23 cellular contexts compared by ENCODE assay signal in the genomic region with DNA sequence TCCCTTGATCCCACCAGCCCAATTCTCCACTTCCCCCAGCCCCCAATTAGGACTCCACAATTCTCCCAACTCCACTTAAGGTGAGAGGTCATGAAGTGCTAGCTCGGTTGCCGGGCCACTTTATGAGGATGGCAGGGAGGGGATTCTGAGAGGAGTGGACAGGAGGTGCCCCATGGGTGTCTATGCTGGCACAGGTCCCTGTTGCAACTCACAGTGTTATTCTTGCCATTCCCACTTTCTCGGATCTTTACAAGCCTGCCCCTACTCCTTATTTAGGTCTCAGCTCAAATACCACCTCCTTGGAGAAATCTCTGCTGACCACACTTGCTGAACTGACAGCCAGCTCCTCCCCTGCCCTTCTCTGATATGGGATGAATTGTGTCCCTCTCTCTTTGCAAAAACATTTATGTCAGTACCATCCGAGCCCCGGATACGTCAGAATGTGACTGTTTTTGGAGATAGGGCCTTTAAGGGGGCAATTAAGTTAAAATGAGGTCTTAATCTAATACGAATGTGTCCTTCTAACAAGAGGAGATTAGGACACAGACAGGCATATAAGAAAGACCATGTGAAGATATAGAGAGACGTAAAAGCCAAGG. TPM values are rescaled to one million over a fixed set of nuclear protein-coding genes. Genes with fewer than 3 reads are reported as not detected.
DNase-seq lines count a peak whose midpoint lies in the region; ATAC-seq and TF ChIP-seq lines count a peak whose summit lies in the region.
"Had no signal": no experiment of that assay in that cellular context is flagged by ENCODE, and none has a peak within 500 bp of the region (broad histone marks: within the 10 kb centered on the region; RNA-seq: fewer than 3 reads in every experiment).

No MANE protein-coding gene starts in this region.

- H3K27ac ChIP-seq in right cardiac atrium (ENCODE audit: low read length) = peak overlapping the region; percentile 43
- peak overlapping the region; percentile 67 for H3K27ac ChIP-seq in muscle layer of duodenum (ENCODE audit: low read length)
- peak overlapping the region; percentile 23 for H3K27ac ChIP-seq in vagina
- H3K27ac ChIP-seq in naive thymus-derived CD4-positive, alpha-beta T cell (ENCODE audit: low read depth, low read length) = no peak overlapping the region
- H3K27ac ChIP-seq: dorsolateral prefrontal cortex, prostate gland had no signal

- no peak overlapping the region for H3K4me3 Mint-ChIP-seq in dendritic cell treated with granulocyte-macrophage colony-stimulating factor and Interleukin-4, amounts not matched to agents 40 ng/mL and 50 ng/mL, for 4 days
- H3K4me3 Mint-ChIP-seq in naive thymus-derived CD4-positive, alpha-beta T cell = peak overlapping the region in 1 of 10 donors; percentile 68
- H3K4me3 Mint-ChIP-seq: activated B cell treated with CpG ODN at 0.5 μM for 24 hours; activated naive CD4-positive, alpha-beta T cell treated with anti-CD3 and anti-CD28 coated beads, Interleukin-2, amount 10 ng/mL, durations not matched to agents 7 days and 5 days; activated T-cell treated with anti-CD3 and anti-CD28 coated beads, Interleukin-2, amount 50 U/mL, for 4 hours; mesothelial cell of epicardium had no signal

- WGBS in right cardiac atrium = 69% methylated on average over 8 of the region's 8 CpGs

- no peak overlapping the region for H3K4me3 ChIP-seq in right cardiac atrium (ENCODE audit: low read length)
- no peak overlapping the region for H3K4me3 ChIP-seq in muscle layer of duodenum (ENCODE audit: low read depth in 1 of 2, low read length in 2 of 2)
- no peak overlapping the region for H3K4me3 ChIP-seq in vagina
- no peak overlapping the region for H3K4me3 ChIP-seq in naive thymus-derived CD4-positive, alpha-beta T cell (ENCODE audit: low read length)
- H3K4me3 ChIP-seq: dorsolateral prefrontal cortex, esophagus muscularis mucosa, prostate gland had no signal

- H3K27ac Mint-ChIP-seq in dendritic cell treated with granulocyte-macrophage colony-stimulating factor and Interleukin-4, amounts not matched to agents 40 ng/mL and 50 ng/mL, for 4 days = peak overlapping the region; percentile 83
- H3K27ac Mint-ChIP-seq in naive thymus-derived CD4-positive, alpha-beta T cell = no peak overlapping the region
- H3K27ac Mint-ChIP-seq: activated B cell treated with CpG ODN at 0.5 μM for 24 hours; activated naive CD4-positive, alpha-beta T cell treated with anti-CD3 and anti-CD28 coated beads, Interleukin-2, amount 10 ng/mL, durations not matched to agents 7 days and 5 days had no signal

- H3K9me3 Mint-ChIP-seq in dendritic cell treated with granulocyte-macrophage colony-stimulating factor and Interleukin-4, amounts not matched to agents 40 ng/mL and 50 ng/mL, for 4 days = no peaks in the 10 kb centered on the region
- H3K9me3 Mint-ChIP-seq in naive thymus-derived CD4-positive, alpha-beta T cell = peaks cover 0 to 2% (median 0%) of the 10 kb centered on the region in 11 donors
- H3K9me3 Mint-ChIP-seq: activated B cell treated with CpG ODN at 0.5 μM for 24 hours; activated naive CD4-positive, alpha-beta T cell treated with anti-CD3 and anti-CD28 coated beads, Interleukin-2, amount 10 ng/mL, durations not matched to agents 7 days and 5 days; activated T-cell treated with anti-CD3 and anti-CD28 coated beads, Interleukin-2, amount 50 U/mL, for 4 hours; CD8-positive, alpha-beta memory T cell; mesothelial cell of epicardium had no signal

- no peak for TF ChIP-seq CTCF in vagina (IDR thresholded peaks at IDR 0.05)

- intact Hi-C loops in right cardiac atrium (cut with DNase I) (no loop called here), Right ventricle myocardium superior (cut with DNase I) (no loop called here), vagina (cut with DNase I) (loop anchor here (10.0 kb wide), 1 partner anchor 70 kb away; a partner anchor contains a TSS)
- intact Hi-C loops in dendritic cell treated with granulocyte-macrophage colony-stimulating factor and Interleukin-4, amounts not matched to agents 40 ng/mL and 50 ng/mL, for 4 days (cut with micrococcal nuclease) = no loop called here
- intact Hi-C loops in naive thymus-derived CD4-positive, alpha-beta T cell (cut with micrococcal nuclease) = no loop called here

- no peak for TF ChIP-seq POLR2A in vagina (IDR thresholded peaks at IDR 0.05)

- H3K36me3 Mint-ChIP-seq in dendritic cell treated with granulocyte-macrophage colony-stimulating factor and Interleukin-4, amounts not matched to agents 40 ng/mL and 50 ng/mL, for 4 days (ENCODE audit: low read depth) = peaks cover 6% of the 10 kb centered on the region
- no peaks in the 10 kb centered on the region for H3K36me3 Mint-ChIP-seq in naive thymus-derived CD4-positive, alpha-beta T cell
- H3K36me3 Mint-ChIP-seq: activated naive CD4-positive, alpha-beta T cell treated with anti-CD3 and anti-CD28 coated beads, Interleukin-2, amount 10 ng/mL, durations not matched to agents 7 days and 5 days; CD8-positive, alpha-beta memory T cell; mesothelial cell of epicardium had no signal

- H3K36me3 ChIP-seq in muscle layer of duodenum (ENCODE audit: control insufficient read depth in 1 of 2, insufficient read depth in 2 of 2, low read length in 2 of 2) (peaks cover 0 to 3% of the 10 kb centered on the region in 2 donors), vagina (no peaks in the 10 kb centered on the region)
- H3K36me3 ChIP-seq in naive thymus-derived CD4-positive, alpha-beta T cell (ENCODE audit: control insufficient read depth in 2 of 3, insufficient read depth in 3 of 3, low read length in 3 of 3) = no peaks in the 10 kb centered on the region
- H3K36me3 ChIP-seq: esophagus muscularis mucosa, prostate gland had no signal

- H3K27me3 ChIP-seq in right cardiac atrium (ENCODE audit: control insufficient read depth, insufficient read depth) (no peaks in the 10 kb centered on the region), muscle layer of duodenum (ENCODE audit: low read depth, low read length) (no peaks in the 10 kb centered on the region), vagina (no peaks in the 10 kb centered on the region)
- no peaks in the 10 kb centered on the region for H3K27me3 ChIP-seq in naive thymus-derived CD4-positive, alpha-beta T cell (ENCODE audit: control insufficient read depth in 2 of 2, insufficient read depth in 2 of 2, low read length in 2 of 2)
- H3K27me3 ChIP-seq: esophagus muscularis mucosa had no signal

- DNase-seq in right cardiac atrium (no peak), Right ventricle myocardium superior (no peak), vagina (ENCODE audit: extremely low spot score in 2 of 2) (peak in 1 of 2 donors; percentile 77), AG08395 (ENCODE audit: low spot score) (no peak), HT-29 (ENCODE audit: low spot score) (no peak)
- DNase-seq in naive thymus-derived CD4-positive, alpha-beta T cell = no peak
- DNase-seq: activated B cell treated with CpG ODN at 0.5 μM for 24 hours; activated T-cell treated with anti-CD3 and anti-CD28 coated beads, Interleukin-2, amount 50 U/mL, for 4 hours; anterior cingulate cortex; caudate nucleus; CD8-positive, alpha-beta memory T cell; dorsolateral prefrontal cortex; MM.1S; NCI-H526; stimulated activated CD4-positive, alpha-beta T cell treated with anti-CD3 and anti-CD28 coated beads, Interleukin-1b, Interleukin-23, amount 100 ng/mL, for 48 hours; T1000 had no signal

- H3K27me3 Mint-ChIP-seq in dendritic cell treated with granulocyte-macrophage colony-stimulating factor and Interleukin-4, amounts not matched to agents 40 ng/mL and 50 ng/mL, for 4 days = no peaks in the 10 kb centered on the region
- H3K27me3 Mint-ChIP-seq in naive thymus-derived CD4-positive, alpha-beta T cell = peaks cover 13 to 48% (median 19%) of the 10 kb centered on the region in 5 donors
- H3K27me3 Mint-ChIP-seq: activated B cell treated with CpG ODN at 0.5 μM for 24 hours; CD8-positive, alpha-beta memory T cell had no signal

- peaks cover 74% of the 10 kb centered on the region for H3K4me1 Mint-ChIP-seq in dendritic cell treated with granulocyte-macrophage colony-stimulating factor and Interleukin-4, amounts not matched to agents 40 ng/mL and 50 ng/mL, for 4 days (ENCODE audit: low read depth)
- peaks cover 0 to 23% (median 6%) of the 10 kb centered on the region in 7 donors for H3K4me1 Mint-ChIP-seq in naive thymus-derived CD4-positive, alpha-beta T cell

- CTCF ChIA-PET in naive thymus-derived CD4-positive, alpha-beta T cell (lab: Charles Lee) = interaction anchor here (0.8 kb wide), 1 partner anchor 28 kb away, joined by 3 read pairs; no protein-coding TSS in a partner anchor

- H3K4me1 ChIP-seq in right cardiac atrium (ENCODE audit: control insufficient read depth, insufficient read depth, low read length) (peaks cover 25% of the 10 kb centered on the region), muscle layer of duodenum (ENCODE audit: control insufficient read depth in 1 of 2, insufficient read depth in 2 of 2, low read length in 2 of 2) (peaks cover 11 to 13% of the 10 kb centered on the region in 2 donors), vagina (peaks cover 87% of the 10 kb centered on the region)
- peaks cover 0 to 11% of the 10 kb centered on the region in 2 donors for H3K4me1 ChIP-seq in naive thymus-derived CD4-positive, alpha-beta T cell (ENCODE audit: control insufficient read depth in 2 of 2, insufficient read depth in 2 of 2, low read length in 2 of 2)

- POLR2A ChIA-PET in naive thymus-derived CD4-positive, alpha-beta T cell (lab: Charles Lee) = no interaction called here

- ATAC-seq in right cardiac atrium (no peak), Right ventricle myocardium superior (ENCODE audit: poor library complexity) (no peak)
- no peak for ATAC-seq in naive thymus-derived CD4-positive, alpha-beta T cell
- ATAC-seq: activated T-cell treated with anti-CD3 and anti-CD28 coated beads, Interleukin-2, amount 50 U/mL, for 4 hours; HCT116 had no signal

- no peaks in the 10 kb centered on the region for H3K9me3 ChIP-seq in right cardiac atrium (ENCODE audit: control insufficient read depth, low read length)
- H3K9me3 ChIP-seq in muscle layer of duodenum (ENCODE audit: control insufficient read depth in 1 of 2, low read length in 2 of 2) = no peaks in the 10 kb centered on the region
- no peaks in the 10 kb centered on the region for H3K9me3 ChIP-seq in vagina
- H3K9me3 ChIP-seq in naive thymus-derived CD4-positive, alpha-beta T cell (ENCODE audit: control insufficient read depth in 2 of 3, low read length in 3 of 3) = no peaks in the 10 kb centered on the region
- H3K9me3 ChIP-seq: esophagus muscularis mucosa, prostate gland had no signal

RNA-seq across cellular contexts. Expression of a gene that starts 4.2 kb away (rescaled TPM):
- 100 to 1,000 TPM; 139 to 186 (median 164) TPM for total RNA-seq in right cardiac atrium
- 271 TPM for polyA plus RNA-seq in right cardiac atrium
- total RNA-seq in Right ventricle myocardium superior = 246 TPM
- total RNA-seq in vagina = 417 TPM
- 10 to 100 TPM in 4 of 5 experiments, 1 to 10 TPM in 1; 7.5 to 71.7 (median 12.4) TPM for total RNA-seq in naive thymus-derived CD4-positive, alpha-beta T cell
- polyA plus RNA-seq in naive thymus-derived CD4-positive, alpha-beta T cell = under 1 TPM; 0.35 to 0.51 TPM
- 165 and 178 TPM in 2 replicates for total RNA-seq in HT-29 (2014; rRNA removed; shearing (Covaris generic))
